Comparison of ENCODE assay signal across 11 cellular contexts in the genomic region with DNA sequence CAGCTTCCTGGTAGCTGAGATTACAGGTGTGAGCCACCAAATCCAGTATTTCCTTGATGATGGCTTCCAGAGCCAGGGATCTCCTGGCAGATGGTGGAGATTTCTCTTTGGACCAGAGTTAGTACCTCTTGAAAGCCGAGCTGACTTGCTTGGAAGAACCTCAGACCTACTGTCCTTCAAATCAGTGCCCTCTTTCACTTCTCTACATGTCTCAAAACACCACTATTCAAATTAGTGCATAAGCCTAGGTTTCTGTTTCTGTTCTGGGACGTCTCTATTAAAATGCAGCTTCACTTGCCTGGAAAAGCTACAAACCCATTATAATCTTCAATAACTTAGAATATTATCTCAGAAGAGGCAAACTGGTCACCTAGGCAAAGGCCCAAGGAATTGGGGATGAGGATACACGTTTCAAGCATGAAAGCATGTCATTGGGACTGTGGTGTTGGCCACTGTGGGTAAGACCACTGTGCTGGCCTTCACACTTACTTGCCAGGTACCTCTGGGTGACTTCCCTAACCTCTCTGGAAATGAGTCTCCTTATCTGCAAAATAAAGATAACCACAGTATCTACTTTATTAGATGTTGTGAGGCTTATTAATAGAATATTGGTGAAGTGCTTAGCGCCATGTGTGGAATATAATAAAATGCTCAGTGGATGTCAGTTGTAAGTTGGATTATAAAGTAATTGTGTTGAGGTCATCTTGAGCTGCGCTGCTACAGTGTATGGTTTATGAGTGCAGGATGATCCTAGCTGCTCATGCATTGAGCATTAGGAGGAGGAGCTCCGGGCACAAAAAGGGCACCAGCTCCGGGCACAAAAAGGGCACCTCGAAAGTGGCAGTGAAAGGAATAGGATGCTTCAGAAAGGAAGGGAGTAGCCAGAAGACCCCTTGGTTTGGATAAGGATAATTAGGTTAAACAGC.
DNase-seq lines count a peak whose midpoint lies in the region; ATAC-seq and TF ChIP-seq lines count a peak whose summit lies in the region.
"Had no signal": no experiment of that assay in that cellular context is flagged by ENCODE, and none has a peak within 500 bp of the region (broad histone marks: within the 10 kb centered on the region; RNA-seq: fewer than 3 reads in every experiment).

No MANE protein-coding gene starts in this region.

- no peaks in the 10 kb centered on the region for H3K36me3 ChIP-seq in mucosa of descending colon (ENCODE audit: low read depth)
- H3K36me3 ChIP-seq: WERI-Rb-1 had no signal

- BruUV-seq in Calu3 (replicated peaks; lab: Mats Ljungman, UMichigan), result no TSS peak

- no peaks in the 10 kb centered on the region for H3K9me3 Mint-ChIP-seq in Calu3 (ENCODE audit: low read depth, unreplicated experiment)

- H3K9me3 ChIP-seq in mucosa of descending colon, result no peaks in the 10 kb centered on the region

- H3K4me3 Mint-ChIP-seq in Calu3 (ENCODE audit: low read depth, unreplicated experiment), result no peak overlapping the region

- TF ChIP-seq CTCF in mucosa of descending colon (IDR thresholded peaks at IDR 0.05) (no peak), Calu3 (IDR thresholded peaks at IDR 0.05; ENCODE audit: unreplicated experiment) (no peak)

- ATAC-seq in GM18499 (IDR thresholded peaks at IDR 0.05; ENCODE audit: insufficient read depth, unreplicated experiment) (peak; percentile 81), GM21526 (IDR thresholded peaks at IDR 0.05; ENCODE audit: low FRiP score, unreplicated experiment) (peak; percentile 85), HG03521 (IDR thresholded peaks at IDR 0.05; ENCODE audit: unreplicated experiment) (peak; percentile 89), mucosa of descending colon (peak; percentile 57)
- ATAC-seq: HCT116 had no signal

- CTCF ChIA-PET in Calu3 (lab: Charles Lee), result interaction anchor here (0.7 kb wide), 1 partner anchor 16 kb away, joined by 3 read pairs; no protein-coding TSS in a partner anchor

- H3K36me3 Mint-ChIP-seq in Calu3 (ENCODE audit: insufficient read depth, unreplicated experiment), result no peaks in the 10 kb centered on the region

- H3K27me3 Mint-ChIP-seq in Calu3 (ENCODE audit: unreplicated experiment), result no peaks in the 10 kb centered on the region

- H3K4me1 ChIP-seq in mucosa of descending colon (ENCODE audit: low read depth), result peaks cover 10% of the 10 kb centered on the region

- H3K4me1 Mint-ChIP-seq in Calu3 (ENCODE audit: low read depth, unreplicated experiment), result no peaks in the 10 kb centered on the region

- H3K27ac Mint-ChIP-seq in Calu3 (ENCODE audit: unreplicated experiment), result no peak overlapping the region

- intact Hi-C loops in mucosa of descending colon (cut with DNase I, micrococcal nuclease) (no loop called here), Calu3 (cut with micrococcal nuclease; ENCODE audit: unreplicated experiment) (no loop called here)

- DNase-seq in mucosa of descending colon (peak in 1 of 3 donors; percentile 25), Calu3 (no peak), cerebellar nuclear complex (lab: John Stamatoyannopoulos, UW) (no peak), A172 (ENCODE audit: low spot score) (no peak), mucosa of gallbladder (ENCODE audit: low spot score) (no peak)
- DNase-seq: stimulated activated CD4-positive, alpha-beta T cell treated with anti-CD3 and anti-CD28 coated beads, Interleukin-2, amount 100 ng/mL, for 24 hours; WERI-Rb-1 had no signal

- H3K4me3 ChIP-seq in mucosa of descending colon, result no peak overlapping the region
